8 cellular contexts compared by ENCODE assay signal in genomic region chr11:120431633-120432032, GRCh38.
DNase-seq lines count a peak whose midpoint lies in the region; ATAC-seq and TF ChIP-seq lines count a peak whose summit lies in the region.

No MANE protein-coding gene starts in this region.

- no peak overlapping the region for H3K27ac Mint-ChIP-seq in CD14-positive monocyte

- no peaks in the 10 kb centered on the region for H4K20me1 ChIP-seq in BLaER1

- peaks cover 11% of the 10 kb centered on the region; the same call in 1 of the 2 replicates for H3K4me1 ChIP-seq in BLaER1
- no peaks in the 10 kb centered on the region for H3K4me1 ChIP-seq in right lobe of liver

- TF ChIP-seq CTCF in astrocyte of the spinal cord (IDR thresholded peaks at IDR 0.05; ENCODE audit: low read depth, low read length): peak; percentile 29
- TF ChIP-seq CTCF in right lobe of liver (IDR thresholded peaks at IDR 0.05): no peak
- no peak for TF ChIP-seq CTCF in CD14-positive monocyte (IDR thresholded peaks at IDR 0.05)

- H3K36me3 Mint-ChIP-seq in CD14-positive monocyte: no peaks in the 10 kb centered on the region

- H3K4me1 Mint-ChIP-seq in CD14-positive monocyte: peaks cover 2% of the 10 kb centered on the region

- in situ Hi-C loops in astrocyte of the spinal cord (cut with HindIII; ENCODE audit: low sequenced_read_pairs): no loop called here

- H3K4me3 ChIP-seq in BLaER1 (no peak overlapping the region), astrocyte of the spinal cord (ENCODE audit: low read depth, low read length) (no peak overlapping the region), right lobe of liver (no peak overlapping the region)

- H3K4me2 ChIP-seq in BLaER1: peak overlapping the region; percentile 1; the same call in 1 of the 2 replicates

- DNase-seq in astrocyte of the spinal cord (ENCODE audit: low read depth, low spot score) (no peak), right lobe of liver (no peak), CD14-positive monocyte (ENCODE audit: low spot score) (no peak), NCI-H1048 (lab: John Stamatoyannopoulos, UW) (no peak), pons (ENCODE audit: low spot score) (no peak)

- intact Hi-C loops in right lobe of liver (cut with DNase I): no loop called here
- intact Hi-C loops in CD14-positive monocyte (cut with micrococcal nuclease): no loop called here

- no peaks in the 10 kb centered on the region for H3K9me3 ChIP-seq in BLaER1
- no peaks in the 10 kb centered on the region for H3K9me3 ChIP-seq in right lobe of liver

- no peak overlapping the region for H3K4me3 Mint-ChIP-seq in CD14-positive monocyte

- H3K27me3 ChIP-seq in BLaER1: no peaks in the 10 kb centered on the region
- H3K27me3 ChIP-seq in right lobe of liver: no peaks in the 10 kb centered on the region

- no peak for TF ChIP-seq POLR2A in right lobe of liver (IDR thresholded peaks at IDR 0.05)

- 92% methylated on average over 3 of the region's 3 CpGs for WGBS in right lobe of liver (ENCODE audit: insufficient coverage, low coverage, low lambda C conversion rate, missing lambda C conversion rate)

- H3K36me3 ChIP-seq in BLaER1 (peaks cover 22% of the 10 kb centered on the region), right lobe of liver (peaks cover 0 to 32% (median 0%) of the 10 kb centered on the region in 4 donors)

- peaks cover 5 to 21% (median 13%) of the 10 kb centered on the region in 3 donors for H3K27me3 Mint-ChIP-seq in CD14-positive monocyte (ENCODE audit: low read depth in 3 of 3)

- no peaks in the 10 kb centered on the region for H3K9me3 Mint-ChIP-seq in CD14-positive monocyte

- H3K27ac ChIP-seq in BLaER1: no peak overlapping the region
- no peak overlapping the region for H3K27ac ChIP-seq in right lobe of liver

- peak; percentile 30 for ATAC-seq in HG03432 (IDR thresholded peaks at IDR 0.05; ENCODE audit: unreplicated experiment)
- peak in 3 of 4 donors; percentile 24 to 41 (median 40) for ATAC-seq in right lobe of liver
- ATAC-seq in HG02759 (IDR thresholded peaks at IDR 0.05; ENCODE audit: unreplicated experiment): no peak

- no peak overlapping the region for H3K9ac ChIP-seq in BLaER1
